In genomic region chr11:127986073-127986472, GRCh38 we compare ENCODE assay signal across 1 cellular context.
TF ChIP-seq lines count a peak whose summit lies in the region.

No MANE protein-coding gene starts in this region.

TF ChIP-seq in H1, 55 proteins besides CTCF, POLR2A, EP300 and RAD21:
- TF ChIP-seq RBBP5 (IDR thresholded peaks at IDR 0.05; ENCODE audit: borderline replicate concordance, low read depth, low read length) (no peak), BACH1 (IDR thresholded peaks at IDR 0.05; ENCODE audit: low read length) (no peak), BCL11A (IDR thresholded peaks at IDR 0.05; ENCODE audit: low read depth in 2 of 2, low read length in 2 of 2) (no peak), TBP (IDR thresholded peaks at IDR 0.05; ENCODE audit: low read depth, low read length) (no peak), TAF1 (IDR thresholded peaks at IDR 0.05; ENCODE audit: low read depth, low read length) (no peak), KDM5A (IDR thresholded peaks at IDR 0.05; ENCODE audit: low read length) (no peak), SAP30 (IDR thresholded peaks at IDR 0.05; ENCODE audit: insufficient read depth, insufficient replicate concordance, low read length) (no peak), JUND (IDR thresholded peaks at IDR 0.05; ENCODE audit: low read length) (no peak)
